22 cellular contexts compared by ENCODE assay signal in the genomic region with DNA sequence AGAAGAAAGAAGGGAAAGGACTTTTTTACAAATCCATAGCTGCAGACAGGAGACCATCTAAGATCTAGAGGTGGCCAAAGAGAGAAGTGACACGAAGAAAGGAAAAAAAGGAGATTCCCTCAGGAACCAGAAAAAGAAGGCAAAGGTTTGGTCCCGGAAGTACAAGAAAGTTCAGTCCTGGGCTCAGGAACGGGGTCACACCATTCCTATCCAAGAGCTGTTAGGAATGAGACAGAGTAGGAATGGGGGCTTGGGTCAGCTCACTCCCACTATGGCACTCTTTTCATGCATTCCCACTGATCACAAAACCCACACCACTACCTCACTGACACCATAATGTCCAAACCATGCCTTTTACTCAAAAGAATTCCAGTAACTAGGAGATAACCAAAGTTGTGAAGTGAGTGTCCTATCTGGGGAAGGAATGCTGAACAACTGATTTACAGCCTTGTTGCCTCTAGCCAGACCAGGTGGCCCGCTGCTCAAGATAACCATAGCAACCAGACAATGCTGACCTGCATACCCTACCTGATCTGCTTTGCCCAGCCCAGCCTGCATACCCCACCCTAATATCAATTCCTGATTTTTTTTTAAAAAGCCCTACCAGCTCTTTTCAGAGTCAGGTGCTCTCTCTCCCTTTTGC. TPM values are rescaled to one million over a fixed set of nuclear protein-coding genes. Genes with fewer than 3 reads are reported as not detected.
DNase-seq lines count a peak whose midpoint lies in the region; ATAC-seq, FAIRE-seq and TF ChIP-seq lines count a peak whose summit lies in the region.
"Had no signal": no experiment of that assay in that cellular context is flagged by ENCODE, and none has a peak within 500 bp of the region (broad histone marks: within the 10 kb centered on the region; RNA-seq: fewer than 3 reads in every experiment).

No MANE protein-coding gene starts in this region.

- no peak overlapping the region for H3K4me2 ChIP-seq in astrocyte (ENCODE audit: low read length)
- H3K4me2 ChIP-seq: BLaER1, SK-N-SH had no signal

- no peaks in the 10 kb centered on the region for H3K4me1 ChIP-seq in astrocyte (ENCODE audit: insufficient read depth, low read length)

- no peak overlapping the region for H2AFZ ChIP-seq in astrocyte (ENCODE audit: low read depth, low read length)

- H3K4me1 Mint-ChIP-seq in natural killer cell (peaks cover 39% of the 10 kb centered on the region in 2 donors), astrocyte (ENCODE audit: low read depth, unreplicated experiment) (peaks cover 4% of the 10 kb centered on the region), mesothelial cell of epicardium (peaks cover 6% of the 10 kb centered on the region)
- peaks cover 27 to 29% of the 10 kb centered on the region in 2 donors for H3K4me1 Mint-ChIP-seq in natural killer cell treated with Interleukin-12 subunit alpha and Interleukin-12 subunit beta and Interleukin-15 and Interleukin-18, amount 100 ng/mL, for 72 hours (ENCODE audit: low read depth in 2 of 2)

- no peak for FAIRE-seq in astrocyte (lab: Jason Lieb, UNC)

- intact Hi-C loops in natural killer cell (cut with micrococcal nuclease) (no loop called here), head of caudate nucleus (cut with DNase I) (no loop called here)

- H3K27me3 ChIP-seq in astrocyte (ENCODE audit: insufficient read depth, low read length): no peaks in the 10 kb centered on the region
- H3K27me3 ChIP-seq: BLaER1, ovary, upper lobe of left lung had no signal

- H3K36me3 ChIP-seq in astrocyte (ENCODE audit: insufficient read depth, low read length): peaks cover 34% of the 10 kb centered on the region
- H3K36me3 ChIP-seq: ovary had no signal

- DNase-seq in natural killer cell (no peak), astrocyte (ENCODE audit: low read depth) (no peak), mesothelial cell of epicardium (ENCODE audit: low spot score in 2 of 2, unreplicated experiment in 2 of 2) (no peak), head of caudate nucleus (no peak), iPS-NIHi7 (ENCODE audit: extremely low spot score) (no peak)
- no peak for DNase-seq in natural killer cell treated with Interleukin-12 subunit alpha and Interleukin-12 subunit beta and Interleukin-15 and Interleukin-18, amount 100 ng/mL, for 72 hours (ENCODE audit: low spot score)
- DNase-seq in NK-92 treated with Interleukin-12 subunit alpha and Interleukin-12 subunit beta, amount 100 ng/mL, for 24 hours (lab: John Stamatoyannopoulos, UW): no peak
- DNase-seq: activated CD8-positive, alpha-beta memory T cell treated with anti-CD3 and anti-CD28 coated beads, Interleukin-2, amount 50 U/mL, for 48 hours; activated gamma-delta T cell; dermis blood vessel endothelial cell; left ventricle myocardium inferior; mucosa of descending colon; NCI-H1694; NCI-H69; ovary; right cardiac atrium; SK-N-SH; upper lobe of left lung; WERI-Rb-1 had no signal

- H4K20me1 ChIP-seq in astrocyte (ENCODE audit: insufficient read depth, low read length): peaks cover 6% of the 10 kb centered on the region

- no peak overlapping the region for H3K9ac ChIP-seq in astrocyte (ENCODE audit: low read length)
- H3K9ac ChIP-seq: BLaER1, SK-N-SH had no signal

- ATAC-seq in natural killer cell: no peak
- ATAC-seq in natural killer cell treated with Interleukin-12 subunit alpha and Interleukin-12 subunit beta and Interleukin-15 and Interleukin-18, amount 100 ng/mL, for 72 hours: no peak
- no peak for ATAC-seq in HG03280 (IDR thresholded peaks at IDR 0.05; ENCODE audit: unreplicated experiment)
- ATAC-seq: mucosa of descending colon, right cardiac atrium had no signal

- peak overlapping the region; percentile 10 to 29 for H3K27ac Mint-ChIP-seq in natural killer cell
- peak overlapping the region in 1 of 2 donors; percentile 33 for H3K27ac Mint-ChIP-seq in natural killer cell treated with Interleukin-12 subunit alpha and Interleukin-12 subunit beta and Interleukin-15 and Interleukin-18, amount 100 ng/mL, for 72 hours
- H3K27ac Mint-ChIP-seq in astrocyte (ENCODE audit: unreplicated experiment): peak overlapping the region; percentile 19
- H3K27ac Mint-ChIP-seq in mesothelial cell of epicardium: peak overlapping the region; percentile 64

- H3K9me3 Mint-ChIP-seq in natural killer cell: no peaks in the 10 kb centered on the region
- no peaks in the 10 kb centered on the region for H3K9me3 Mint-ChIP-seq in natural killer cell treated with Interleukin-12 subunit alpha and Interleukin-12 subunit beta and Interleukin-15 and Interleukin-18, amount 100 ng/mL, for 72 hours
- H3K9me3 Mint-ChIP-seq in astrocyte (ENCODE audit: unreplicated experiment): no peaks in the 10 kb centered on the region
- H3K9me3 Mint-ChIP-seq in mesothelial cell of epicardium: peaks cover 14% of the 10 kb centered on the region

- H3K36me3 Mint-ChIP-seq in natural killer cell (peaks cover 14% of the 10 kb centered on the region), astrocyte (ENCODE audit: low read depth, unreplicated experiment) (peaks cover 32% of the 10 kb centered on the region), mesothelial cell of epicardium (peaks cover 48% of the 10 kb centered on the region)
- H3K36me3 Mint-ChIP-seq in natural killer cell treated with Interleukin-12 subunit alpha and Interleukin-12 subunit beta and Interleukin-15 and Interleukin-18, amount 100 ng/mL, for 72 hours: peaks cover 36% of the 10 kb centered on the region

- no peak overlapping the region for H3K4me3 Mint-ChIP-seq in natural killer cell
- H3K4me3 Mint-ChIP-seq in natural killer cell treated with Interleukin-12 subunit alpha and Interleukin-12 subunit beta and Interleukin-15 and Interleukin-18, amount 100 ng/mL, for 72 hours: no peak overlapping the region
- H3K4me3 Mint-ChIP-seq in astrocyte (ENCODE audit: unreplicated experiment): no peak overlapping the region
- H3K4me3 Mint-ChIP-seq in mesothelial cell of epicardium: no peak overlapping the region

- no peak for TF ChIP-seq CTCF in natural killer cell (IDR thresholded peaks at IDR 0.05)
- no peak for TF ChIP-seq CTCF in astrocyte (IDR thresholded peaks at IDR 0.05; ENCODE audit: insufficient read depth, low read depth, low read length)
- TF ChIP-seq CTCF in mesothelial cell of epicardium (IDR thresholded peaks at IDR 0.05; ENCODE audit: unreplicated experiment): no peak

- H3K27ac ChIP-seq in astrocyte (ENCODE audit: low read depth, low read length): no peak overlapping the region
- H3K27ac ChIP-seq: BLaER1, left ventricle myocardium inferior, ovary, upper lobe of left lung, WERI-Rb-1 had no signal

- peaks cover 2% of the 10 kb centered on the region for H3K9me3 ChIP-seq in astrocyte (ENCODE audit: insufficient read depth, low read depth, low read length)
- H3K9me3 ChIP-seq: ovary, SK-N-SH, upper lobe of left lung had no signal

- peaks cover 29% of the 10 kb centered on the region for H3K79me2 ChIP-seq in astrocyte (ENCODE audit: insufficient read depth, low read length)

- H3K4me3 ChIP-seq in astrocyte (ENCODE audit: insufficient read depth, low read depth, low read length): no peak overlapping the region
- H3K4me3 ChIP-seq: HAP-1, left ventricle myocardium inferior, mucosa of descending colon, ovary, upper lobe of left lung had no signal

- H3K27me3 Mint-ChIP-seq in natural killer cell (ENCODE audit: low read depth in 2 of 2): no peaks in the 10 kb centered on the region
- H3K27me3 Mint-ChIP-seq in natural killer cell treated with Interleukin-12 subunit alpha and Interleukin-12 subunit beta and Interleukin-15 and Interleukin-18, amount 100 ng/mL, for 72 hours: no peaks in the 10 kb centered on the region
- no peaks in the 10 kb centered on the region for H3K27me3 Mint-ChIP-seq in astrocyte (ENCODE audit: low read depth, unreplicated experiment)
- H3K27me3 Mint-ChIP-seq in mesothelial cell of epicardium (ENCODE audit: low read depth): no peaks in the 10 kb centered on the region

RNA-seq across cellular contexts. Expression of gene PPP2R3C, which starts 8.4 kb away (rescaled TPM):
- 10 to 100 TPM; 41.5 to 49.7 (median 48.3) TPM for total RNA-seq in natural killer cell
- 10 to 100 TPM; 64.3 to 91.5 TPM for total RNA-seq in natural killer cell treated with Interleukin-12 subunit alpha and Interleukin-12 subunit beta and Interleukin-15 and Interleukin-18, amount 100 ng/mL, for 72 hours
- total RNA-seq in astrocyte: 24.4 and 28.3 TPM in 2 replicates
- 24.3 to 25.2 TPM (median 25.2 TPM) in 3 replicates for total RNA-seq in mesothelial cell of epicardium

RNA-seq across cellular contexts. Expression of gene PRORP, which starts 8.9 kb away (rescaled TPM):
- total RNA-seq in natural killer cell: 10 to 100 TPM; 18.3 to 35.8 (median 20.5) TPM
- 10 to 100 TPM; 45.0 to 60.4 TPM for total RNA-seq in natural killer cell treated with Interleukin-12 subunit alpha and Interleukin-12 subunit beta and Interleukin-15 and Interleukin-18, amount 100 ng/mL, for 72 hours
- total RNA-seq in astrocyte: 27.8 and 32.4 TPM in 2 replicates
- 31.2 to 32.6 TPM (median 31.4 TPM) in 3 replicates for total RNA-seq in mesothelial cell of epicardium
